ENCODE assay signal across 20 cellular contexts in genomic region chr7:124722292-124722691, GRCh38. TPM values are rescaled to one million over a fixed set of nuclear protein-coding genes. Genes with fewer than 3 reads are reported as not detected.
DNase-seq lines count a peak whose midpoint lies in the region; ATAC-seq and TF ChIP-seq lines count a peak whose summit lies in the region.
"Had no signal": no experiment of that assay in that cellular context is flagged by ENCODE, and none has a peak within 500 bp of the region (broad histone marks: within the 10 kb centered on the region; RNA-seq: fewer than 3 reads in every experiment).

No MANE protein-coding gene starts in this region.

- H4K5ac ChIP-seq in IMR-90 (ENCODE audit: low read depth, low read length), result peak overlapping the region; percentile 81; the same call in 1 of the 2 replicates

- no peak overlapping the region for H3K4me3 Mint-ChIP-seq in CD14-positive monocyte
- no peak overlapping the region for H3K4me3 Mint-ChIP-seq in activated CD4-positive, alpha-beta T cell treated with anti-CD3 and anti-CD28 coated beads, Interleukin-2, amount 10 ng/mL, durations not matched to agents 24 days and 14 days
- H3K4me3 Mint-ChIP-seq: dendritic cell treated with granulocyte-macrophage colony-stimulating factor and Interleukin-4, amounts not matched to agents 40 ng/mL and 50 ng/mL, for 4 days; IgD-negative memory B cell; neural crest cell; stimulated activated naive B cell treated with anti-CD40 and anti-IgM and Interleukin-4, amounts not matched to agents 10 μg/mL and 1 μg/mL and 100 μg/mL, for 72 hours; type B pancreatic cell had no signal

- H2AK9ac ChIP-seq in IMR-90 (replicated peaks; ENCODE audit: low read depth, low read length, poor library complexity), result no peak overlapping the region

- H3K27me3 Mint-ChIP-seq in CD14-positive monocyte (ENCODE audit: low read depth in 3 of 3), result peaks cover 0 to 2% (median 1%) of the 10 kb centered on the region in 3 donors
- H3K27me3 Mint-ChIP-seq in activated CD4-positive, alpha-beta T cell treated with anti-CD3 and anti-CD28 coated beads, Interleukin-2, amount 10 ng/mL, durations not matched to agents 24 days and 14 days, result no peaks in the 10 kb centered on the region
- H3K27me3 Mint-ChIP-seq: dendritic cell treated with granulocyte-macrophage colony-stimulating factor and Interleukin-4, amounts not matched to agents 40 ng/mL and 50 ng/mL, for 4 days; IgD-negative memory B cell; stimulated activated naive B cell treated with anti-CD40 and anti-IgM and Interleukin-4, amounts not matched to agents 10 μg/mL and 1 μg/mL and 100 μg/mL, for 72 hours; type B pancreatic cell had no signal

- no peak overlapping the region for H3K4me2 ChIP-seq in IMR-90 (ENCODE audit: low read depth, low read length)

- intact Hi-C loops in IMR-90 (cut with micrococcal nuclease), result loop anchor here (2.0 to 10.0 kb wide), 2 partner anchors 43 to 187 kb away; partner anchors contain the start of gene GPR37
- intact Hi-C loops in CD14-positive monocyte (cut with micrococcal nuclease), result no loop called here
- intact Hi-C loops in activated CD4-positive, alpha-beta T cell treated with anti-CD3 and anti-CD28 coated beads, Interleukin-2, amount 10 ng/mL, durations not matched to agents 24 days and 14 days (cut with micrococcal nuclease), result no loop called here

- CTCF ChIA-PET in IMR-90 (lab: Yijun Ruan, JAX), result no interaction called here

- H3K23ac ChIP-seq in IMR-90 (ENCODE audit: low read depth, low read length), result peak overlapping the region; percentile 56; the same call in 1 of the 2 replicates

- POLR2A ChIA-PET in IMR-90 (lab: Charles Lee; ENCODE audit: unreplicated experiment), result no interaction called here

- no peak overlapping the region for H3K9ac ChIP-seq in IMR-90 (ENCODE audit: low read depth, low read length)

- no peak for TF ChIP-seq CTCF in IMR-90 (conservative IDR thresholded peaks at IDR 0.05; ENCODE audit: low read depth, low read length)
- no peak for TF ChIP-seq CTCF in choroid plexus epithelial cell (conservative IDR thresholded peaks at IDR 0.05; ENCODE audit: low read depth, low read length)
- TF ChIP-seq CTCF in gastroesophageal sphincter (IDR thresholded peaks at IDR 0.05), result no peak
- no peak for TF ChIP-seq CTCF in CD14-positive monocyte (IDR thresholded peaks at IDR 0.05)

- H4K91ac ChIP-seq in IMR-90 (ENCODE audit: insufficient read depth, low read depth, low read length), result peak overlapping the region; percentile 85

- no peak overlapping the region for H3K4me3 ChIP-seq in IMR-90 (ENCODE audit: insufficient read depth, low read depth, low read length)
- H3K4me3 ChIP-seq in choroid plexus epithelial cell (ENCODE audit: low read depth, low read length), result no peak overlapping the region
- no peak overlapping the region for H3K4me3 ChIP-seq in gastroesophageal sphincter
- H3K4me3 ChIP-seq: left ventricle myocardium inferior had no signal

- peak overlapping the region; percentile 73 for H3K56ac ChIP-seq in IMR-90 (ENCODE audit: extremely low read depth, insufficient read depth, low read length)

- peak overlapping the region; percentile 89 for H2BK120ac ChIP-seq in IMR-90 (ENCODE audit: low read depth, low read length)

- peaks cover 8% of the 10 kb centered on the region for H3K4me1 ChIP-seq in IMR-90 (ENCODE audit: control insufficient read depth, insufficient read depth, low read length)
- peaks cover 0 to 13% (median 0%) of the 10 kb centered on the region in 3 donors for H3K4me1 ChIP-seq in gastroesophageal sphincter
- H3K4me1 ChIP-seq: BE2C, left ventricle myocardium inferior had no signal

- TF ChIP-seq POLR2A in IMR-90 (IDR thresholded peaks at IDR 0.05; ENCODE audit: low read depth, low read length) (no peak), gastroesophageal sphincter (IDR thresholded peaks at IDR 0.05) (no peak)

- no CpG with 5 or more reads among the region's 3 CpGs for WGBS in IMR-90 (ENCODE audit: extremely low coverage in 2 of 2, insufficient read length in 1 of 2), 2 experiments
- 13 to 17% methylated on average over 3 of the region's 3 CpGs for WGBS in gastroesophageal sphincter (ENCODE audit: low coverage in 1 of 2), 2 donors

- dilution Hi-C loops in IMR-90 (cut with HindIII; ENCODE audit: low sequenced_read_pairs, unreplicated experiment), result no loop called here

- DNase-seq in IMR-90, result peak; percentile 74
- DNase-seq in choroid plexus epithelial cell (ENCODE audit: low read depth), result peak; percentile 53
- DNase-seq in CD14-positive monocyte (ENCODE audit: low spot score), result no peak
- no peak for DNase-seq in activated CD4-positive, alpha-beta T cell treated with anti-CD3 and anti-CD28 coated beads, Interleukin-2, amount 10 ng/mL, durations not matched to agents 24 days and 14 days
- no peak for DNase-seq in COR-L47 (lab: John Stamatoyannopoulos, UW)
- DNase-seq: activated CD4-positive, alpha-beta T cell treated with anti-CD3 and anti-CD28 coated beads for 48 hours; activated CD8-positive, alpha-beta memory T cell treated with anti-CD3 and anti-CD28 coated beads, Interleukin-2, amount 50 U/mL, for 4 hours; BE2C; left ventricle myocardium inferior; NCI-H774; SHP77; stimulated activated CD4-positive, alpha-beta T cell treated with anti-CD3 and anti-CD28 coated beads, Interleukin-2, amount 100 ng/mL, for 24 hours; stimulated activated naive B cell treated with anti-CD40 and anti-IgM and Interleukin-4, amounts not matched to agents 10 μg/mL and 1 μg/mL and 100 μg/mL, for 72 hours had no signal

- peak overlapping the region in 1 of 2 experiments; percentile 72; a peak in 1 of 4 replicates for H4K8ac ChIP-seq in IMR-90 (ENCODE audit: low read depth in 2 of 2, low read length in 2 of 2)

- no TSS peak for BruUV-seq in IMR-90 (replicated peaks; lab: Mats Ljungman, UMichigan)

- no peak for TF ChIP-seq EP300 in gastroesophageal sphincter (IDR thresholded peaks at IDR 0.05)

- peaks cover 0 to 8% (median 0%) of the 10 kb centered on the region in 7 donors for H3K9me3 Mint-ChIP-seq in CD14-positive monocyte
- no peaks in the 10 kb centered on the region for H3K9me3 Mint-ChIP-seq in activated CD4-positive, alpha-beta T cell treated with anti-CD3 and anti-CD28 coated beads, Interleukin-2, amount 10 ng/mL, durations not matched to agents 24 days and 14 days
- H3K9me3 Mint-ChIP-seq: stimulated activated naive B cell treated with anti-CD40 and anti-IgM and Interleukin-4, amounts not matched to agents 10 μg/mL and 1 μg/mL and 100 μg/mL, for 72 hours; type B pancreatic cell had no signal

- no peaks in the 10 kb centered on the region for H3K36me3 ChIP-seq in IMR-90 (ENCODE audit: control insufficient read depth, insufficient read depth, low read length)
- no peaks in the 10 kb centered on the region for H3K36me3 ChIP-seq in gastroesophageal sphincter
- H3K36me3 ChIP-seq: BE2C, left ventricle myocardium inferior had no signal

- no peak overlapping the region for H3K27ac Mint-ChIP-seq in CD14-positive monocyte
- no peak overlapping the region for H3K27ac Mint-ChIP-seq in activated CD4-positive, alpha-beta T cell treated with anti-CD3 and anti-CD28 coated beads, Interleukin-2, amount 10 ng/mL, durations not matched to agents 24 days and 14 days
- H3K27ac Mint-ChIP-seq: dendritic cell treated with granulocyte-macrophage colony-stimulating factor and Interleukin-4, amounts not matched to agents 40 ng/mL and 50 ng/mL, for 4 days; stimulated activated naive B cell treated with anti-CD40 and anti-IgM and Interleukin-4, amounts not matched to agents 10 μg/mL and 1 μg/mL and 100 μg/mL, for 72 hours; type B pancreatic cell had no signal

- no peaks in the 10 kb centered on the region for H4K20me1 ChIP-seq in IMR-90 (ENCODE audit: insufficient read depth, low read length)

- in situ Hi-C loops in IMR-90 (cut with MboI; ENCODE audit: low sequenced_read_pairs), result no loop called here

- H3K9me1 ChIP-seq in IMR-90 (ENCODE audit: insufficient read depth, low read length), result peaks cover 5% of the 10 kb centered on the region

- peak overlapping the region; percentile 97; the same call in 1 of the 2 replicates for H2AK5ac ChIP-seq in IMR-90 (ENCODE audit: low read depth, low read length)

- no peak for TF ChIP-seq RAD21 in IMR-90 (IDR thresholded peaks at IDR 0.05; ENCODE audit: low read length)

- peak overlapping the region; percentile 85; the same call in 1 of the 2 replicates for H3K18ac ChIP-seq in IMR-90 (ENCODE audit: low read depth, low read length)

- H3K27ac ChIP-seq in IMR-90 (ENCODE audit: insufficient read depth, low read length) (peak overlapping the region; percentile 86), gastroesophageal sphincter (peak overlapping the region in 3 of 4 donors; percentile 38 to 78 (median 65))
- H3K27ac ChIP-seq: left ventricle myocardium inferior had no signal

- peak overlapping the region; percentile 95 for H3K4ac ChIP-seq in IMR-90 (ENCODE audit: low read depth, low read length)

- peak overlapping the region; percentile 88; the same call in 2 of the 3 replicates for H2BK15ac ChIP-seq in IMR-90 (ENCODE audit: low read depth, low read length)

- no peaks in the 10 kb centered on the region for H3K9me3 ChIP-seq in IMR-90 (ENCODE audit: control insufficient read depth, insufficient read depth, low read length)
- no peaks in the 10 kb centered on the region for H3K9me3 ChIP-seq in gastroesophageal sphincter
- H3K9me3 ChIP-seq: BE2C, left ventricle myocardium inferior had no signal

- peak overlapping the region; percentile 92; the same call in 1 of the 2 replicates for H2BK20ac ChIP-seq in IMR-90 (ENCODE audit: low read depth, low read length)

- H3K14ac ChIP-seq in IMR-90 (replicated peaks; ENCODE audit: low read depth, low read length), result peak overlapping the region; percentile 88; the same call in 1 of the 2 replicates

- no peak overlapping the region for H2AFZ ChIP-seq in IMR-90 (replicated peaks; ENCODE audit: low read length, poor library complexity)

- H3K27me3 ChIP-seq in IMR-90 (ENCODE audit: control insufficient read depth, insufficient read depth, low read length), result no peaks in the 10 kb centered on the region
- H3K27me3 ChIP-seq in gastroesophageal sphincter, result no peaks in the 10 kb centered on the region

- H2BK5ac ChIP-seq in IMR-90 (ENCODE audit: low read depth, low read length, poor library complexity, severe bottlenecking), result peak overlapping the region; percentile 82

- no peaks in the 10 kb centered on the region for H3K36me3 Mint-ChIP-seq in CD14-positive monocyte
- H3K36me3 Mint-ChIP-seq in activated CD4-positive, alpha-beta T cell treated with anti-CD3 and anti-CD28 coated beads, Interleukin-2, amount 10 ng/mL, durations not matched to agents 24 days and 14 days (ENCODE audit: low read depth), result no peaks in the 10 kb centered on the region
- H3K36me3 Mint-ChIP-seq: IgD-negative memory B cell; stimulated activated naive B cell treated with anti-CD40 and anti-IgM and Interleukin-4, amounts not matched to agents 10 μg/mL and 1 μg/mL and 100 μg/mL, for 72 hours; type B pancreatic cell had no signal

- H3K79me1 ChIP-seq in IMR-90 (ENCODE audit: low read depth in 1 of 2, low read length in 2 of 2), result no peaks in the 10 kb centered on the region

- H3K4me1 Mint-ChIP-seq in CD14-positive monocyte, result no peaks in the 10 kb centered on the region
- no peaks in the 10 kb centered on the region for H3K4me1 Mint-ChIP-seq in activated CD4-positive, alpha-beta T cell treated with anti-CD3 and anti-CD28 coated beads, Interleukin-2, amount 10 ng/mL, durations not matched to agents 24 days and 14 days
- H3K4me1 Mint-ChIP-seq: IgD-negative memory B cell; stimulated activated naive B cell treated with anti-CD40 and anti-IgM and Interleukin-4, amounts not matched to agents 10 μg/mL and 1 μg/mL and 100 μg/mL, for 72 hours had no signal

- ATAC-seq in IMR-90 (ENCODE audit: low read depth), result peak; percentile 33
- ATAC-seq in gastroesophageal sphincter, result peak; percentile 36
- ATAC-seq in GM19455 (IDR thresholded peaks at IDR 0.05; ENCODE audit: unreplicated experiment), result no peak
- ATAC-seq: stimulated activated naive B cell treated with anti-CD40 and anti-IgM and Interleukin-4, amounts not matched to agents 10 μg/mL and 1 μg/mL and 100 μg/mL, for 72 hours had no signal

RNA-seq across cellular contexts. Expression of gene GPR37, which starts 43.3 kb away (rescaled TPM):
- total RNA-seq in IMR-90 (2012; rRNA removed) (9.2 and 9.3 TPM in 2 replicates), gastroesophageal sphincter (10 to 100 TPM in 3 of 4 donors, 1 to 10 TPM in 1; 2.5 to 14.7 (median 11.2) TPM)
- polyA plus RNA-seq in IMR-90 (2012; rRNA removed) (3.8 and 4.6 TPM in 2 replicates), CD14-positive monocyte (not detected)
- 2.5 and 4.0 TPM in 2 replicates for polyA plus RNA-seq in IMR-90 (2012; cell fraction: cytosol; rRNA removed)
- 0.79 and 1.4 TPM in 2 replicates for polyA plus RNA-seq in IMR-90 (2012; cell fraction: nucleus; rRNA removed; ENCODE audit: low replicate concordance)
- total RNA-seq in activated CD4-positive, alpha-beta T cell treated with anti-CD3 and anti-CD28 coated beads, Interleukin-2, amount 10 ng/mL, durations not matched to agents 24 days and 14 days, result not detected in 2 replicates
- total RNA-seq: left ventricle myocardium inferior, OCI-LY7 had no signal
- polyA plus RNA-seq: IgD-negative memory B cell had no signal

Comparison
In these comparisons a context has a peak if more than half of its experiments do, and no peak if none do; other contexts are left out.
1. DNase-seq: peak in IMR-90 (single experiment) and choroid plexus epithelial cell (single experiment); none in CD14-positive monocyte (single experiment), activated CD4-positive, alpha-beta T cell treated with anti-CD3 and anti-CD28 coated beads, Interleukin-2, amount 10 ng/mL, durations not matched to agents 24 days and 14 days (single experiment) and COR-L47 (single experiment).